ENCODE assay signal across 8 cellular contexts in genomic region chr22:50481440-50482106, GRCh38. TPM values are rescaled to one million over a fixed set of nuclear protein-coding genes. Genes with fewer than 3 reads are reported as not detected.
DNase-seq lines count a peak whose midpoint lies in the region; ATAC-seq and TF ChIP-seq lines count a peak whose summit lies in the region.

Gene ADM2, plus strand, starts transcription at chr22:50481543. Its CDS starts 305 bp downstream, at chr22:50481848.

- H3K4me3 ChIP-seq in SJSA1 (peak within 1 kb of the TSS; percentile 26), ascending aorta (peak within 1 kb of the TSS; percentile 54 to 58)

- H3K27ac Mint-ChIP-seq in Calu3 (ENCODE audit: unreplicated experiment), result peak within 1 kb of the TSS; percentile 80

- no peak within 1 kb of the TSS for H3K27ac ChIP-seq in SJSA1
- H3K27ac ChIP-seq in ascending aorta, result no peak within 1 kb of the TSS

- H3K9me3 ChIP-seq in SJSA1 (replicated peaks) (no peaks in the 10 kb centered on the region), ascending aorta (no peaks in the 10 kb centered on the region)

- H3K4me1 ChIP-seq in SJSA1 (replicated peaks) (peaks cover 8% of the 10 kb centered on the region; the same call in 1 of the 2 replicates), ascending aorta (peaks cover 0 to 3% of the 10 kb centered on the region in 2 donors)

- H3K4me1 Mint-ChIP-seq in Calu3 (ENCODE audit: low read depth, unreplicated experiment), result peaks cover 30% of the 10 kb centered on the region

- CTCF ChIA-PET in Calu3 (lab: Charles Lee), result interaction anchor here (0.6 kb wide), 1 partner anchor 98 kb away, joined by 4 read pairs; no protein-coding TSS in a partner anchor

- no TSS peak for BruUV-seq in Calu3 (replicated peaks; lab: Mats Ljungman, UMichigan)

- H3K27me3 ChIP-seq in SJSA1 (replicated peaks) (peaks cover 38% of the 10 kb centered on the region), ascending aorta (peaks cover 20% of the 10 kb centered on the region)

- H3K9me3 Mint-ChIP-seq in Calu3 (ENCODE audit: low read depth, unreplicated experiment), result no peaks in the 10 kb centered on the region

- intact Hi-C loops in Calu3 (cut with micrococcal nuclease; ENCODE audit: unreplicated experiment), result no loop called here
- intact Hi-C loops in ascending aorta (cut with DNase I), result no loop called here

- DNase-seq in Calu3 (peak; percentile 72), SJSA1 (ENCODE audit: low read depth in 1 of 2, low spot score in 2 of 2) (no peak), ascending aorta (ENCODE audit: low spot score in 2 of 2) (no peak), iPS-NIHi11 (ENCODE audit: low spot score) (peak; percentile 94), NCI-H2029 (lab: John Stamatoyannopoulos, UW) (no peak)
- peak; percentile 41 to 55 (median 52) for DNase-seq in stimulated activated CD4-positive, alpha-beta T cell treated with anti-CD3 and anti-CD28 coated beads, TNF-alpha, amount 100 ng/mL, for 4 hours (ENCODE audit: low read depth in 3 of 3)

- ATAC-seq in HG03139 (IDR thresholded peaks at IDR 0.05; ENCODE audit: unreplicated experiment), result no peak
- ATAC-seq in GM21526 (IDR thresholded peaks at IDR 0.05; ENCODE audit: low FRiP score, unreplicated experiment), result no peak

- H3K36me3 ChIP-seq in SJSA1, result no peaks in the 10 kb centered on the region
- H3K36me3 ChIP-seq in ascending aorta, result no peaks in the 10 kb centered on the region

- H3K4me3 Mint-ChIP-seq in Calu3 (ENCODE audit: low read depth, unreplicated experiment), result peak within 1 kb of the TSS; percentile 82

- peaks cover 57% of the 10 kb centered on the region for H3K36me3 Mint-ChIP-seq in Calu3 (ENCODE audit: insufficient read depth, unreplicated experiment)

- TF ChIP-seq CTCF in Calu3 (IDR thresholded peaks at IDR 0.05; ENCODE audit: unreplicated experiment) (no peak), ascending aorta (IDR thresholded peaks at IDR 0.05) (no peak)

- H3K27me3 Mint-ChIP-seq in Calu3 (ENCODE audit: unreplicated experiment), result peaks cover 15% of the 10 kb centered on the region

RNA-seq across cellular contexts. Expression of gene ADM2, which starts in this region (rescaled TPM):
- total RNA-seq in Calu3 (2022) (10.2 and 13.6 TPM in 2 replicates), ascending aorta (not detected)
- 0.05 TPM in 1 of 2 replicates, not detected in the other for total RNA-seq in SJSA1 (2014; rRNA removed; shearing (Covaris generic))

Comparison
In these comparisons a context has a peak if more than half of its experiments do, and no peak if none do; other contexts are left out.
1. RNA of gene ADM2 (total RNA-seq): 10.2 to 13.6 TPM in Calu3; 0.05 TPM in SJSA1 and not detected in ascending aorta (single experiment); every median in the first group is over 10 times any median in the second.
2. DNase-seq: peak in Calu3 (single experiment), iPS-NIHi11 (single experiment) and stimulated activated CD4-positive, alpha-beta T cell treated with anti-CD3 and anti-CD28 coated beads, TNF-alpha, amount 100 ng/mL, for 4 hours (3 of 3); none in SJSA1 (0 of 2), ascending aorta (0 of 2) and NCI-H2029 (single experiment).